Comparison of ENCODE assay signal across 8 cellular contexts in genomic region chr1:29181413-29182225, GRCh38. TPM values are rescaled to one million over a fixed set of nuclear protein-coding genes. Genes with fewer than 3 reads are reported as not detected.
DNase-seq lines count a peak whose midpoint lies in the region; ATAC-seq and TF ChIP-seq lines count a peak whose summit lies in the region.

TSS of gene SRSF4 (minus strand) at chr1:29181900. CDS start at chr1:29181752, 148 bp downstream.

- TF ChIP-seq CTCF in GM10266 (IDR thresholded peaks at IDR 0.05; ENCODE audit: control insufficient read depth, insufficient read depth, low read depth, missing control alignments) (peak; percentile 91), SK-N-SH (IDR thresholded peaks at IDR 0.05) (peak; percentile 59), gastroesophageal sphincter (IDR thresholded peaks at IDR 0.05) (peak in 3 of 4 experiments; percentile 66 to 80 (median 79))

- H3K27ac ChIP-seq in SK-N-SH (ENCODE audit: low read depth in 2 of 2, low read length in 1 of 2) = peak within 1 kb of the TSS; percentile 98 to 99
- H3K27ac ChIP-seq in gastroesophageal sphincter = peak within 1 kb of the TSS; percentile 96 to 100 (median 100)

- DNase-seq in GM10266 (ENCODE audit: extremely low spot score) (peak; percentile 98), NCI-H1048 (lab: John Stamatoyannopoulos, UW) (peak; percentile 96), SK-N-SH (peak; percentile 98), non-pigmented ciliary epithelial cell (ENCODE audit: low read depth) (peak; percentile 90), superior temporal gyrus (ENCODE audit: extremely low spot score) (peak; percentile 97)
- DNase-seq in activated naive CD4-positive, alpha-beta T cell treated with anti-CD3 and anti-CD28 coated beads, Interleukin-2, amount 50 U/mL, for 16 hours = peak; percentile 99

- peak within 1 kb of the TSS; percentile 86 for H3K4me2 ChIP-seq in SK-N-SH

- peaks cover 46% of the 10 kb centered on the region for H4K20me1 ChIP-seq in SK-N-SH (ENCODE audit: insufficient read depth)

- H3K9me2 ChIP-seq in SK-N-SH = no peaks in the 10 kb centered on the region

- 1% methylated on average over 16 of the region's 100 CpGs for WGBS in SK-N-SH (ENCODE audit: low lambda C conversion rate)
- 0% methylated on average over 3 to 4 of the region's 100 CpGs for WGBS in gastroesophageal sphincter (ENCODE audit: low coverage in 1 of 2), 2 donors

- TF ChIP-seq RAD21 in SK-N-SH (IDR thresholded peaks at IDR 0.05; ENCODE audit: low read length) = peak; percentile 47

- POLR2A ChIA-PET in SK-N-SH (lab: Yijun Ruan, JAX) = interaction anchor here (0.6 to 2.5 kb wide), 18 partner anchors 9 to 1526 kb away, joined by 3 to 22 read pairs (median 4); partner anchors contain the start of genes EPB41, TMEM200B and YTHDF2

- peak within 1 kb of the TSS; percentile 100 for H3K9ac ChIP-seq in SK-N-SH

- no peak for TF ChIP-seq EP300 in SK-N-SH (IDR thresholded peaks at IDR 0.05; ENCODE audit: borderline replicate concordance in 1 of 2, low read depth in 1 of 2, low read length in 1 of 2)
- no peak for TF ChIP-seq EP300 in gastroesophageal sphincter (IDR thresholded peaks at IDR 0.05)

- H3K4me3 ChIP-seq in SK-N-SH (ENCODE audit: low read depth in 2 of 2, low read length in 1 of 2) (peak within 1 kb of the TSS; percentile 86 to 95), gastroesophageal sphincter (peak within 1 kb of the TSS; percentile 85 to 98)

- H3K79me2 ChIP-seq in SK-N-SH (ENCODE audit: insufficient read depth) = peaks cover 50% of the 10 kb centered on the region

- peak within 1 kb of the TSS; percentile 93 for H2AFZ ChIP-seq in SK-N-SH (ENCODE audit: low read depth)

- CTCF ChIA-PET in SK-N-SH (lab: Yijun Ruan, JAX) = interaction anchor here (0.6 to 6.6 kb wide), 22 partner anchors 11 to 1199 kb away, joined by 3 to 45 read pairs (median 4); partner anchors contain the start of genes MECR, TMEM200B and YTHDF2

- peaks cover 26% of the 10 kb centered on the region for H3F3A ChIP-seq in SK-N-SH (replicated peaks; ENCODE audit: insufficient read depth)

- H3K9me3 ChIP-seq in SK-N-SH = no peaks in the 10 kb centered on the region
- H3K9me3 ChIP-seq in gastroesophageal sphincter = no peaks in the 10 kb centered on the region

- TF ChIP-seq POLR2A in gastroesophageal sphincter (IDR thresholded peaks at IDR 0.05) = peak; percentile 94

- no peaks in the 10 kb centered on the region for H3K27me3 ChIP-seq in SK-N-SH (ENCODE audit: insufficient read depth)
- H3K27me3 ChIP-seq in gastroesophageal sphincter = no peaks in the 10 kb centered on the region

- peaks cover 6 to 14% of the 10 kb centered on the region in 2 experiments for H3K36me3 ChIP-seq in SK-N-SH (replicated peaks in 1 of 2; ENCODE audit: control insufficient read depth in 1 of 2, insufficient read depth in 2 of 2, low read length in 1 of 2)
- H3K36me3 ChIP-seq in gastroesophageal sphincter = peaks cover 0 to 7% of the 10 kb centered on the region in 2 donors

- H3K4me1 ChIP-seq in SK-N-SH (ENCODE audit: control insufficient read depth in 1 of 2, insufficient read depth in 2 of 2, low read depth in 1 of 2, low read length in 1 of 2) = peaks cover 10 to 23% of the 10 kb centered on the region in 2 experiments; a peak in 3 of 4 replicates
- H3K4me1 ChIP-seq in gastroesophageal sphincter = peaks cover 10 to 49% (median 20%) of the 10 kb centered on the region in 3 donors

- ATAC-seq in HG02588 (IDR thresholded peaks at IDR 0.05; ENCODE audit: unreplicated experiment) (peak; percentile 78), gastroesophageal sphincter (peak; percentile 95)

TF ChIP-seq in SK-N-SH, 30 proteins besides CTCF, POLR2A, EP300 and RAD21 (continues in another document):
- TF ChIP-seq MXI1 (IDR thresholded peaks at IDR 0.05; ENCODE audit: low read depth, low read length) (peak; percentile 82), MAX (IDR thresholded peaks at IDR 0.05; ENCODE audit: low read depth) (peak; percentile 68), ELF1 (IDR thresholded peaks at IDR 0.05) (peak; percentile 77), JUND (IDR thresholded peaks at IDR 0.05) (no peak), FOXM1 (IDR thresholded peaks at IDR 0.05; ENCODE audit: low read depth) (no peak), SMC3 (IDR thresholded peaks at IDR 0.05; ENCODE audit: low read depth, low read length) (peak; percentile 50), POLR2AphosphoS5 (IDR thresholded peaks at IDR 0.05; ENCODE audit: low read depth, low read length) (peak; percentile 93), IRF3 (IDR thresholded peaks at IDR 0.05; ENCODE audit: low read depth, low read length) (no peak), PBX3 (IDR thresholded peaks at IDR 0.05) (peak; percentile 90), RXRA (IDR thresholded peaks at IDR 0.05; ENCODE audit: borderline replicate concordance, low read depth) (no peak), MEF2A (IDR thresholded peaks at IDR 0.05; ENCODE audit: borderline replicate concordance, low read depth) (no peak), NRF1 (IDR thresholded peaks at IDR 0.05; ENCODE audit: low read depth, low read length) (peak; percentile 86), SIN3A (IDR thresholded peaks at IDR 0.05; ENCODE audit: borderline replicate concordance, low read depth, low read length) (peak; percentile 91; the same call in 1 of the 2 replicates), TCF12 (IDR thresholded peaks at IDR 0.05) (peak; percentile 48; the same call in 1 of the 2 replicates), YY1 (IDR thresholded peaks at IDR 0.05; ENCODE audit: low read depth) (peak; percentile 92)
- TF ChIP-seq, protein P1, sequence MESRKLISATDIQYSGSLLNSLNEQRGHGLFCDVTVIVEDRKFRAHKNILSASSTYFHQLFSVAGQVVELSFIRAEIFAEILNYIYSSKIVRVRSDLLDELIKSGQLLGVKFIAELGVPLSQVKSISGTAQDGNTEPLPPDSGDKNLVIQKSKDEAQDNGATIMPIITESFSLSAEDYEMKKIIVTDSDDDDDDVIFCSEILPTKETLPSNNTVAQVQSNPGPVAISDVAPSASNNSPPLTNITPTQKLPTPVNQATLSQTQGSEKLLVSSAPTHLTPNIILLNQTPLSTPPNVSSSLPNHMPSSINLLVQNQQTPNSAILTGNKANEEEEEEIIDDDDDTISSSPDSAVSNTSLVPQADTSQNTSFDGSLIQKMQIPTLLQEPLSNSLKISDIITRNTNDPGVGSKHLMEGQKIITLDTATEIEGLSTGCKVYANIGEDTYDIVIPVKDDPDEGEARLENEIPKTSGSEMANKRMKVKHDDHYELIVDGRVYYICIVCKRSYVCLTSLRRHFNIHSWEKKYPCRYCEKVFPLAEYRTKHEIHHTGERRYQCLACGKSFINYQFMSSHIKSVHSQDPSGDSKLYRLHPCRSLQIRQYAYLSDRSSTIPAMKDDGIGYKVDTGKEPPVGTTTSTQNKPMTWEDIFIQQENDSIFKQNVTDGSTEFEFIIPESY (IDR thresholded peaks at IDR 0.05; ENCODE audit: borderline replicate concordance, low read depth) = peak; percentile 93
- TF ChIP-seq, protein P2, sequence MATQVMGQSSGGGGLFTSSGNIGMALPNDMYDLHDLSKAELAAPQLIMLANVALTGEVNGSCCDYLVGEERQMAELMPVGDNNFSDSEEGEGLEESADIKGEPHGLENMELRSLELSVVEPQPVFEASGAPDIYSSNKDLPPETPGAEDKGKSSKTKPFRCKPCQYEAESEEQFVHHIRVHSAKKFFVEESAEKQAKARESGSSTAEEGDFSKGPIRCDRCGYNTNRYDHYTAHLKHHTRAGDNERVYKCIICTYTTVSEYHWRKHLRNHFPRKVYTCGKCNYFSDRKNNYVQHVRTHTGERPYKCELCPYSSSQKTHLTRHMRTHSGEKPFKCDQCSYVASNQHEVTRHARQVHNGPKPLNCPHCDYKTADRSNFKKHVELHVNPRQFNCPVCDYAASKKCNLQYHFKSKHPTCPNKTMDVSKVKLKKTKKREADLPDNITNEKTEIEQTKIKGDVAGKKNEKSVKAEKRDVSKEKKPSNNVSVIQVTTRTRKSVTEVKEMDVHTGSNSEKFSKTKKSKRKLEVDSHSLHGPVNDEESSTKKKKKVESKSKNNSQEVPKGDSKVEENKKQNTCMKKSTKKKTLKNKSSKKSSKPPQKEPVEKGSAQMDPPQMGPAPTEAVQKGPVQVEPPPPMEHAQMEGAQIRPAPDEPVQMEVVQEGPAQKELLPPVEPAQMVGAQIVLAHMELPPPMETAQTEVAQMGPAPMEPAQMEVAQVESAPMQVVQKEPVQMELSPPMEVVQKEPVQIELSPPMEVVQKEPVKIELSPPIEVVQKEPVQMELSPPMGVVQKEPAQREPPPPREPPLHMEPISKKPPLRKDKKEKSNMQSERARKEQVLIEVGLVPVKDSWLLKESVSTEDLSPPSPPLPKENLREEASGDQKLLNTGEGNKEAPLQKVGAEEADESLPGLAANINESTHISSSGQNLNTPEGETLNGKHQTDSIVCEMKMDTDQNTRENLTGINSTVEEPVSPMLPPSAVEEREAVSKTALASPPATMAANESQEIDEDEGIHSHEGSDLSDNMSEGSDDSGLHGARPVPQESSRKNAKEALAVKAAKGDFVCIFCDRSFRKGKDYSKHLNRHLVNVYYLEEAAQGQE (IDR thresholded peaks at IDR 0.05; ENCODE audit: low read depth, low read length) = peak; percentile 22; the same call in 1 of the 2 replicates

RNA-seq across cellular contexts. Expression of gene SRSF4, which starts in this region (rescaled TPM):
- polyA plus RNA-seq in SK-N-SH (2012; rRNA removed) = 55.3 and 62.6 TPM in 2 replicates
- polyA plus RNA-seq in SK-N-SH (2012; cell fraction: cytosol; rRNA removed) = 68.6 and 73.7 TPM in 2 replicates
- 125 and 196 TPM in 2 replicates for polyA plus RNA-seq in SK-N-SH (2012; cell fraction: nucleus; rRNA removed)
- 100 to 1,000 TPM in 1 of 4 donors, 10 to 100 TPM in 3; 82.7 to 112 (median 96.8) TPM for total RNA-seq in gastroesophageal sphincter

Comparison
In these comparisons a context has a peak if more than half of its experiments do, and no peak if none do; other contexts are left out.
1. Peak in every context shown above with its lines: DNase-seq, ATAC-seq, H3K4me3 ChIP-seq and H3K27ac ChIP-seq.